In genomic region chr2:45826476-45826875, GRCh38 we compare ENCODE assay signal across 20 cellular contexts.
"Had no signal": no experiment of that assay in that cellular context is flagged by ENCODE, and none has a peak within 500 bp of the region (broad histone marks: within the 10 kb centered on the region; RNA-seq: fewer than 3 reads in every experiment).

No MANE protein-coding gene starts in this region.

- H3K27ac ChIP-seq: coronary artery, neutrophil, pancreas, spleen, tibial artery had no signal

- H3K36me3 ChIP-seq: neutrophil, pancreas, spleen, tibial artery had no signal

- H3K27me3 ChIP-seq: neutrophil, pancreas, spleen, tibial artery had no signal

- ATAC-seq: activated T-cell treated with anti-CD3 and anti-CD28 coated beads, Interleukin-2, amount 50 U/mL, for 72 hours; left colon; pancreas; sciatic nerve had no signal

- H3K27me3 Mint-ChIP-seq: activated CD4-positive, alpha-beta memory T cell treated with anti-CD3 and anti-CD28 coated beads, Interleukin-2, amount 10 ng/mL, durations not matched to agents 7 days and 5 days; activated CD4-positive, alpha-beta T cell treated with anti-CD3 and anti-CD28 coated beads, Interleukin-2, amount 10 ng/mL, durations not matched to agents 24 days and 14 days; activated naive CD8-positive, alpha-beta T cell treated with anti-CD3 and anti-CD28 coated beads, Interleukin-2, amount 10 ng/mL, durations not matched to agents 7 days and 5 days; stimulated activated naive CD8-positive, alpha-beta T cell treated with anti-CD3 and anti-CD28 coated beads, Interleukin-15, Interleukin-2, amounts not matched to agents 100 ng/mL and 50 ng/mL, for 24 hours had no signal

- H3K4me3 ChIP-seq: coronary artery, lung, pancreas, spleen, tibial artery had no signal

- H3K4me3 Mint-ChIP-seq: activated CD4-positive, alpha-beta memory T cell treated with anti-CD3 and anti-CD28 coated beads, Interleukin-2, amount 10 ng/mL, durations not matched to agents 7 days and 5 days; activated CD4-positive, alpha-beta T cell treated with anti-CD3 and anti-CD28 coated beads, Interleukin-2, amount 10 ng/mL, durations not matched to agents 24 days and 14 days; activated naive CD4-positive, alpha-beta T cell treated with anti-CD3 and anti-CD28 coated beads for 36 hours; activated naive CD8-positive, alpha-beta T cell treated with anti-CD3 and anti-CD28 coated beads, Interleukin-2, amount 10 ng/mL, durations not matched to agents 7 days and 5 days; activated T-cell treated with anti-CD3 and anti-CD28 coated beads, Interleukin-2, amount 50 U/mL, for 72 hours; nephron; stimulated activated naive CD8-positive, alpha-beta T cell treated with anti-CD3 and anti-CD28 coated beads, Interleukin-15, Interleukin-2, amounts not matched to agents 100 ng/mL and 50 ng/mL, for 24 hours had no signal

- H3K9me3 ChIP-seq: neutrophil, pancreas had no signal

- H3K27ac Mint-ChIP-seq: activated CD4-positive, alpha-beta memory T cell treated with anti-CD3 and anti-CD28 coated beads, Interleukin-2, amount 10 ng/mL, durations not matched to agents 7 days and 5 days; activated CD4-positive, alpha-beta T cell treated with anti-CD3 and anti-CD28 coated beads, Interleukin-2, amount 10 ng/mL, durations not matched to agents 24 days and 14 days; activated naive CD4-positive, alpha-beta T cell treated with anti-CD3 and anti-CD28 coated beads for 36 hours; activated naive CD8-positive, alpha-beta T cell treated with anti-CD3 and anti-CD28 coated beads, Interleukin-2, amount 10 ng/mL, durations not matched to agents 7 days and 5 days; activated T-cell treated with anti-CD3 and anti-CD28 coated beads, Interleukin-2, amount 50 U/mL, for 72 hours; nephron; stimulated activated naive CD8-positive, alpha-beta T cell treated with anti-CD3 and anti-CD28 coated beads, Interleukin-15, Interleukin-2, amounts not matched to agents 100 ng/mL and 50 ng/mL, for 24 hours had no signal

- DNase-seq: activated CD4-positive, alpha-beta memory T cell treated with anti-CD3 and anti-CD28 coated beads, Interleukin-2, amount 10 ng/mL, durations not matched to agents 7 days and 5 days; activated CD4-positive, alpha-beta T cell treated with anti-CD3 and anti-CD28 coated beads, Interleukin-2, amount 10 ng/mL, durations not matched to agents 24 days and 14 days; activated effector memory CD4-positive, alpha-beta T cell treated with Interleukin-2 at 50 U/mL for 16 hours; activated naive CD4-positive, alpha-beta T cell treated with anti-CD3 and anti-CD28 coated beads for 36 hours; activated naive CD8-positive, alpha-beta T cell treated with anti-CD3 and anti-CD28 coated beads, Interleukin-2, amount 10 ng/mL, durations not matched to agents 7 days and 5 days; activated T-cell treated with anti-CD3 and anti-CD28 coated beads, Interleukin-2, amount 50 U/mL, for 72 hours; cerebellar nuclear complex; left colon; pancreas; spleen; stimulated activated CD4-positive, alpha-beta T cell treated with anti-CD3 and anti-CD28 coated beads, Interleukin-4, amount 100 ng/mL, for 1 hour; SW 1271; T-helper 2 cell had no signal
